In the genomic region with DNA sequence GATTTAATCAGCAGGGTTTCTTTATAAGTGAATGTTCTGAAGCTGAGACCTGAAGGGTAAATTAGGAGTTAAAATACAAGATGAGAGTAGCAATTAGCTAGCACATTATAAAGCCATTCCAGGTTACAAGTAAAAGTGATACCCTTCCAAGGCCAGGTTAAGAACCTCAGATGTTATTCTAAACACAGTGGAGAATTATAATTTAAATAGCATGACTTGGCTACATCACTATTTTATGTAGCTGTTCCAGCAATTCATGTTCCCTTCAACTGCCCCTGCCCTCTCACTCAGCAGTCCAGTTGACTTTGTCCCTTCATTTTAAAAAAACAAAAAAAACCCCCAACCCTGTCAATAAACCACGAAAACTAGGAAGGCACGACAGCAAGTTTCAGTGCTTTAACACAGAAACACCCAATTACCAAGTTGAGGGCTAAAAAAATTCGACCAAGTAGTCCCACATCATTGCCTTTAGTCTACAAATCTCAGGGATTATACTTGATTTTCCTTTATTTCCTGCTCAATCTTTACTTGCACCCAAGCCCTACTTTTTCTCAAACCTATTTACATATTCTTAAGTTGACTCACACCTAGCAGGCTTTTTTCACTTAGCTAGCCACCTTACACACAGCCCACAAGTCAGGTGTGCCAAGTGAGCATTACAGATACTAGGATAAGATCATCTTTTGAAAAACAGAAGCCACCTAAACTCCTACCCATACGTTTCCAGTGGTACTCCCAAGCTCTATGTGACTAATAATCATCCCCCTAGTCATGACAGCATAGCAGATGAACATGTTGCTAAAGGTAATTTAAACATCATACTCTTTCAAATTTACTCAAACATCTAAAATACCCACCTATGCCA, we compare ENCODE assay signal across 9 cellular contexts. TPM values are rescaled to one million over a fixed set of nuclear protein-coding genes. Genes with fewer than 3 reads are reported as not detected.
DNase-seq lines count a peak whose midpoint lies in the region; ATAC-seq and TF ChIP-seq lines count a peak whose summit lies in the region.
"Had no signal": no experiment of that assay in that cellular context is flagged by ENCODE, and none has a peak within 500 bp of the region (broad histone marks: within the 10 kb centered on the region; RNA-seq: fewer than 3 reads in every experiment).

No MANE protein-coding gene starts in this region.

- H3K9me3 Mint-ChIP-seq in activated T-helper 17 cell treated with anti-CD3 and anti-CD28 coated beads, Interleukin-2, amount 50 U/mL, for 72 hours, result no peaks in the 10 kb centered on the region
- no peaks in the 10 kb centered on the region for H3K9me3 Mint-ChIP-seq in nephron progenitor cell

- no peak for TF ChIP-seq CTCF in nephron progenitor cell (IDR thresholded peaks at IDR 0.05)
- no peak for TF ChIP-seq CTCF in dorsolateral prefrontal cortex (IDR thresholded peaks at IDR 0.05 in 54 of 56, conservative IDR thresholded peaks at IDR 0.05 in 2 of 56; ENCODE audit: low read depth in 1 of 56, partially characterized antibody in 56 of 56)

- peak overlapping the region; percentile 96 for H3K27ac Mint-ChIP-seq in activated T-helper 17 cell treated with anti-CD3 and anti-CD28 coated beads, Interleukin-2, amount 50 U/mL, for 72 hours
- H3K27ac Mint-ChIP-seq in nephron progenitor cell, result peak overlapping the region; percentile 97

- no peak overlapping the region for H3K4me3 ChIP-seq in dorsolateral prefrontal cortex
- H3K4me3 ChIP-seq: prostate gland had no signal

- intact Hi-C loops in dorsolateral prefrontal cortex (cut with DNase I), result loop anchor here in 1 of 2 donors (10.0 kb wide), 2 partner anchors 1073 to 1687 kb away; a partner anchor contains a TSS

- H3K27me3 ChIP-seq in dorsolateral prefrontal cortex, result no peaks in the 10 kb centered on the region

- ATAC-seq in GM19351 (IDR thresholded peaks at IDR 0.05; ENCODE audit: unreplicated experiment) (peak; percentile 19), HG03039 (IDR thresholded peaks at IDR 0.05; ENCODE audit: unreplicated experiment) (peak; percentile 37)
- ATAC-seq in activated T-helper 17 cell treated with anti-CD3 and anti-CD28 coated beads, Interleukin-2, amount 50 U/mL, for 72 hours (replicated peaks), result peak; percentile 85

- H3K4me3 Mint-ChIP-seq in activated T-helper 17 cell treated with anti-CD3 and anti-CD28 coated beads, Interleukin-2, amount 50 U/mL, for 72 hours, result peak overlapping the region; percentile 97
- peak overlapping the region; percentile 38 for H3K4me3 Mint-ChIP-seq in nephron progenitor cell

- H3K4me1 Mint-ChIP-seq in activated T-helper 17 cell treated with anti-CD3 and anti-CD28 coated beads, Interleukin-2, amount 50 U/mL, for 72 hours, result peaks cover 37% of the 10 kb centered on the region
- H3K4me1 Mint-ChIP-seq in nephron progenitor cell, result peaks cover 83% of the 10 kb centered on the region

- DNase-seq in nephron progenitor cell, result no peak
- DNase-seq in dorsolateral prefrontal cortex, result no peak
- DNase-seq in HK-2 (ENCODE audit: unreplicated experiment), result no peak
- DNase-seq in EL, result no peak
- DNase-seq: NCI-H2029 had no signal

- H3K27ac ChIP-seq in dorsolateral prefrontal cortex, result no peak overlapping the region
- H3K27ac ChIP-seq: prostate gland had no signal

- H3K27me3 Mint-ChIP-seq in activated T-helper 17 cell treated with anti-CD3 and anti-CD28 coated beads, Interleukin-2, amount 50 U/mL, for 72 hours, result no peaks in the 10 kb centered on the region
- H3K27me3 Mint-ChIP-seq in nephron progenitor cell (ENCODE audit: low read depth, poor library complexity), result no peaks in the 10 kb centered on the region

- peaks cover 89% of the 10 kb centered on the region for H3K36me3 Mint-ChIP-seq in activated T-helper 17 cell treated with anti-CD3 and anti-CD28 coated beads, Interleukin-2, amount 50 U/mL, for 72 hours (ENCODE audit: low read depth)
- H3K36me3 Mint-ChIP-seq in nephron progenitor cell (ENCODE audit: low read depth), result peaks cover 81% of the 10 kb centered on the region

RNA-seq across cellular contexts. Expression of a gene that starts 3.4 kb away (rescaled TPM):
- total RNA-seq in activated T-helper 17 cell treated with anti-CD3 and anti-CD28 coated beads, Interleukin-2, amount 50 U/mL, for 72 hours, result 1,000 to 10,000 TPM; 1,599 to 2,067 TPM
- 100 to 1,000 TPM; 346 to 612 (median 431) TPM for total RNA-seq in dorsolateral prefrontal cortex

RNA-seq across cellular contexts. Expression of a gene that starts 9.6 kb away (rescaled TPM):
- 1 to 10 TPM; 3.6 to 4.8 TPM for total RNA-seq in activated T-helper 17 cell treated with anti-CD3 and anti-CD28 coated beads, Interleukin-2, amount 50 U/mL, for 72 hours
- total RNA-seq in dorsolateral prefrontal cortex, result 1 to 10 TPM in 115 of 120 experiments, under 1 TPM in 5; 0.68 to 5.5 (median 2.0) TPM

RNA-seq across cellular contexts. Expression of a gene that starts 33.4 kb away (rescaled TPM):
- total RNA-seq in activated T-helper 17 cell treated with anti-CD3 and anti-CD28 coated beads, Interleukin-2, amount 50 U/mL, for 72 hours, result 10 to 100 TPM; 39.2 to 60.3 TPM
- 10 to 100 TPM; 30.2 to 83.2 (median 52.4) TPM for total RNA-seq in dorsolateral prefrontal cortex

Comparison
In these comparisons a context has a peak if more than half of its experiments do, and no peak if none do; other contexts are left out.
1. ATAC-seq: peak in every context shown above with its lines; median percentile 85 in activated T-helper 17 cell treated with anti-CD3 and anti-CD28 coated beads, Interleukin-2, amount 50 U/mL, for 72 hours; 37 in HG03039; 19 in GM19351.